18 cellular contexts compared by ENCODE assay signal in genomic region chr16:89266521-89267134, GRCh38.
"Had no signal": no experiment of that assay in that cellular context is flagged by ENCODE, and none has a peak within 500 bp of the region (broad histone marks: within the 10 kb centered on the region; RNA-seq: fewer than 3 reads in every experiment).

No MANE protein-coding gene starts in this region.

- H3K4me3 Mint-ChIP-seq: activated naive CD4-positive, alpha-beta T cell treated with anti-CD3 and anti-CD28 coated beads for 36 hours; activated T-helper 17 cell treated with anti-CD3 and anti-CD28 coated beads, Interleukin-2, amount 50 U/mL, for 72 hours; naive B cell had no signal

- ATAC-seq: activated CD4-positive, CD25-positive, alpha-beta regulatory T cell treated with anti-CD3 and anti-CD28 coated beads, Interleukin-2, amount 50 U/mL, for 24 hours; gastrocnemius medialis; heart left ventricle had no signal

- H3K9me3 Mint-ChIP-seq: activated naive CD4-positive, alpha-beta T cell treated with anti-CD3 and anti-CD28 coated beads for 36 hours; activated T-helper 17 cell treated with anti-CD3 and anti-CD28 coated beads, Interleukin-2, amount 50 U/mL, for 72 hours had no signal

- H3K27ac ChIP-seq: epithelial cell of prostate, gastrocnemius medialis, heart left ventricle, skin epidermis, thoracic aorta had no signal

- H3K9me3 ChIP-seq: gastrocnemius medialis had no signal

- H3K27ac Mint-ChIP-seq: activated naive CD4-positive, alpha-beta T cell treated with anti-CD3 and anti-CD28 coated beads for 36 hours; activated T-helper 17 cell treated with anti-CD3 and anti-CD28 coated beads, Interleukin-2, amount 50 U/mL, for 72 hours had no signal

- H3K27me3 Mint-ChIP-seq: activated T-helper 17 cell treated with anti-CD3 and anti-CD28 coated beads, Interleukin-2, amount 50 U/mL, for 72 hours; naive B cell had no signal

- H3K4me1 Mint-ChIP-seq: activated T-helper 17 cell treated with anti-CD3 and anti-CD28 coated beads, Interleukin-2, amount 50 U/mL, for 72 hours; naive B cell had no signal

- H3K27me3 ChIP-seq: gastrocnemius medialis, heart left ventricle had no signal

- H3K4me1 ChIP-seq: gastrocnemius medialis, heart left ventricle had no signal

- H3K4me3 ChIP-seq: gastrocnemius medialis, heart left ventricle, skin epidermis, thoracic aorta had no signal

- FAIRE-seq: astrocyte, bronchial epithelial cell, islet of Langerhans had no signal

- DNase-seq: activated CD4-positive, alpha-beta T cell treated with anti-CD3 and anti-CD28 coated beads, Interleukin-2, amount 50 U/mL, for 1 hour; activated naive CD4-positive, alpha-beta T cell treated with anti-CD3 and anti-CD28 coated beads for 36 hours; gastrocnemius medialis; naive B cell; retina; stimulated activated CD4-positive, alpha-beta T cell treated with anti-CD3 and anti-CD28 coated beads, Interleukin-4, amount 100 ng/mL, for 4 hours; stimulated activated CD8-positive, alpha-beta memory T cell treated with anti-CD3 and anti-CD28 coated beads, Interleukin-4, amount 100 ng/mL, for 48 hours; T-helper 1 cell; T1000 had no signal
